Comparison of ENCODE assay signal across 11 cellular contexts in genomic region chr4:183438458-183439113, GRCh38. TPM values are rescaled to one million over a fixed set of nuclear protein-coding genes. Genes with fewer than 3 reads are reported as not detected.
DNase-seq lines count a peak whose midpoint lies in the region; ATAC-seq lines count a peak whose summit lies in the region.
"Had no signal": no experiment of that assay in that cellular context is flagged by ENCODE, and none has a peak within 500 bp of the region (broad histone marks: within the 10 kb centered on the region; RNA-seq: fewer than 3 reads in every experiment).

No MANE protein-coding gene starts in this region.

- in situ Hi-C loops in Caki2 (cut with HindIII; ENCODE audit: low pct_unique_long_range_greater_than_20kb, low sequenced_read_pairs): no loop called here

- peak overlapping the region; percentile 62 for H3K9ac ChIP-seq in mucosa of stomach (ENCODE audit: low read length)

- H3K9me3 ChIP-seq in MG63: no peaks in the 10 kb centered on the region
- H3K9me3 ChIP-seq in mucosa of stomach (ENCODE audit: control insufficient read depth, low read length): no peaks in the 10 kb centered on the region

- H3K9me3 Mint-ChIP-seq in activated CD4-positive, alpha-beta T cell treated with anti-CD3 and anti-CD28 coated beads, Interleukin-2, amount 10 ng/mL, durations not matched to agents 24 days and 14 days: no peaks in the 10 kb centered on the region
- H3K9me3 Mint-ChIP-seq: naive B cell had no signal

- H3K36me3 Mint-ChIP-seq in activated CD4-positive, alpha-beta T cell treated with anti-CD3 and anti-CD28 coated beads, Interleukin-2, amount 10 ng/mL, durations not matched to agents 24 days and 14 days (ENCODE audit: low read depth): no peaks in the 10 kb centered on the region
- H3K36me3 Mint-ChIP-seq: naive B cell had no signal

- ATAC-seq in HG03280 (IDR thresholded peaks at IDR 0.05; ENCODE audit: unreplicated experiment): no peak
- no peak for ATAC-seq in HG03439 (IDR thresholded peaks at IDR 0.05; ENCODE audit: unreplicated experiment)

- H3K27ac Mint-ChIP-seq in activated CD4-positive, alpha-beta T cell treated with anti-CD3 and anti-CD28 coated beads, Interleukin-2, amount 10 ng/mL, durations not matched to agents 24 days and 14 days: no peak overlapping the region
- H3K27ac Mint-ChIP-seq: naive B cell had no signal

- no peak overlapping the region for H3K4me3 Mint-ChIP-seq in activated CD4-positive, alpha-beta T cell treated with anti-CD3 and anti-CD28 coated beads, Interleukin-2, amount 10 ng/mL, durations not matched to agents 24 days and 14 days
- H3K4me3 Mint-ChIP-seq: naive B cell had no signal

- no peaks in the 10 kb centered on the region for H3K36me3 ChIP-seq in MG63
- no peaks in the 10 kb centered on the region for H3K36me3 ChIP-seq in mucosa of stomach (ENCODE audit: control insufficient read depth, insufficient read depth, low read length)

- H3K4me3 ChIP-seq in MG63: no peak overlapping the region
- no peak overlapping the region for H3K4me3 ChIP-seq in mucosa of stomach (ENCODE audit: low read length)

- peak; percentile 94 for DNase-seq in Caki2 (ENCODE audit: low read depth)
- peak; percentile 20 for DNase-seq in MG63
- peak; percentile 94 for DNase-seq in dermis blood vessel endothelial cell
- DNase-seq in NCI-H2081 (lab: John Stamatoyannopoulos, UW): no peak
- no peak for DNase-seq in activated CD4-positive, alpha-beta T cell treated with anti-CD3 and anti-CD28 coated beads, Interleukin-2, amount 10 ng/mL, durations not matched to agents 24 days and 14 days
- DNase-seq: DND-41, naive B cell, NCI-H1417 had no signal

- peaks cover 4% of the 10 kb centered on the region for H3K27me3 Mint-ChIP-seq in activated CD4-positive, alpha-beta T cell treated with anti-CD3 and anti-CD28 coated beads, Interleukin-2, amount 10 ng/mL, durations not matched to agents 24 days and 14 days

- intact Hi-C loops in activated CD4-positive, alpha-beta T cell treated with anti-CD3 and anti-CD28 coated beads, Interleukin-2, amount 10 ng/mL, durations not matched to agents 24 days and 14 days (cut with micrococcal nuclease): no loop called here

- no peaks in the 10 kb centered on the region for H3K27me3 ChIP-seq in MG63
- H3K27me3 ChIP-seq in mucosa of stomach (ENCODE audit: control insufficient read depth, insufficient read depth, low read length): no peaks in the 10 kb centered on the region

- peaks cover 5% of the 10 kb centered on the region for H3K4me1 Mint-ChIP-seq in activated CD4-positive, alpha-beta T cell treated with anti-CD3 and anti-CD28 coated beads, Interleukin-2, amount 10 ng/mL, durations not matched to agents 24 days and 14 days

- peaks cover 19% of the 10 kb centered on the region for H3K4me1 ChIP-seq in mucosa of stomach (ENCODE audit: control insufficient read depth, insufficient read depth, low read length)

RNA-seq across cellular contexts. Expression of gene CDKN2AIP, which starts 5.8 kb away (rescaled TPM):
- total RNA-seq in Caki2 (2014; rRNA removed; shearing (Covaris generic); ENCODE audit: low replicate concordance): 8.3 and 15.2 TPM in 2 replicates
- total RNA-seq in MG63 (2014; rRNA removed; shearing (Covaris generic); ENCODE audit: low replicate concordance): 14.4 and 15.1 TPM in 2 replicates
- 17.1 and 18.4 TPM in 2 replicates for total RNA-seq in dermis blood vessel endothelial cell
- total RNA-seq in activated CD4-positive, alpha-beta T cell treated with anti-CD3 and anti-CD28 coated beads, Interleukin-2, amount 10 ng/mL, durations not matched to agents 24 days and 14 days: 22.7 and 23.1 TPM in 2 replicates

Comparison
In these comparisons a context has a peak if more than half of its experiments do, and no peak if none do; other contexts are left out.
1. DNase-seq: peak in Caki2 (single experiment), MG63 (single experiment) and dermis blood vessel endothelial cell (single experiment); none in NCI-H2081 (0 of 2) and activated CD4-positive, alpha-beta T cell treated with anti-CD3 and anti-CD28 coated beads, Interleukin-2, amount 10 ng/mL, durations not matched to agents 24 days and 14 days (single experiment).